8 cellular contexts compared by ENCODE assay signal in genomic region chr7:103297837-103298179, GRCh38. TPM values are rescaled to one million over a fixed set of nuclear protein-coding genes. Genes with fewer than 3 reads are reported as not detected.
A peak's percentile ranks its signal among the peaks of the same experiment; 100 is the strongest.
DNase-seq lines count a peak whose midpoint lies in the region; ATAC-seq, FAIRE-seq and TF ChIP-seq lines count a peak whose summit lies in the region.

No MANE protein-coding gene starts in this region.

- peak overlapping the region; percentile 71 for H3K4me3 ChIP-seq in GM12875 (ENCODE audit: low read depth, low read length)
- peak overlapping the region; percentile 97 for H3K4me3 ChIP-seq in bronchial epithelial cell (ENCODE audit: low read depth, low read length)

- in situ Hi-C loops in ACHN (cut with HindIII; ENCODE audit: low pct_ligation_motif_present, low pct_unique_long_range_greater_than_20kb, low sequenced_read_pairs) = no loop called here

- H3K36me3 ChIP-seq in bronchial epithelial cell (ENCODE audit: control insufficient read depth, insufficient read depth, low read length) = peaks cover 3% of the 10 kb centered on the region

- peaks cover 0 to 35% (median 12%) of the 10 kb centered on the region in 3 donors for H3K36me3 Mint-ChIP-seq in naive thymus-derived CD8-positive, alpha-beta T cell

- H3K27me3 ChIP-seq in bronchial epithelial cell (ENCODE audit: control insufficient read depth, insufficient read depth, low read length) = no peaks in the 10 kb centered on the region

- no peaks in the 10 kb centered on the region for H3K27me3 Mint-ChIP-seq in naive thymus-derived CD8-positive, alpha-beta T cell

- peak overlapping the region; percentile 85 to 96 (median 92) for H3K27ac Mint-ChIP-seq in naive thymus-derived CD8-positive, alpha-beta T cell

- no peaks in the 10 kb centered on the region for H3K9me3 Mint-ChIP-seq in naive thymus-derived CD8-positive, alpha-beta T cell

- no peak for DNase-seq in bronchial epithelial cell (ENCODE audit: low read depth)
- no peak for DNase-seq in naive thymus-derived CD8-positive, alpha-beta T cell
- DNase-seq in DMS 273 (lab: John Stamatoyannopoulos, UW; ENCODE audit: unreplicated experiment) = no peak
- DNase-seq in DMS79 (lab: John Stamatoyannopoulos, UW) = no peak
- DNase-seq in ACHN = no peak
- no peak for DNase-seq in activated CD4-positive, alpha-beta T cell treated with anti-CD3 and anti-CD28 coated beads, Interleukin-2, amount 50 U/mL, for 48 hours

- peak overlapping the region; percentile 81 to 96 (median 88) for H3K4me3 Mint-ChIP-seq in naive thymus-derived CD8-positive, alpha-beta T cell

- POLR2A ChIA-PET in naive thymus-derived CD8-positive, alpha-beta T cell (lab: Charles Lee) = interaction anchor here (0.9 to 2.4 kb wide), 3 partner anchors 12 to 46 kb away, joined by 4 to 7 read pairs (median 7); partner anchors contain the start of gene DNAJC2

- FAIRE-seq in bronchial epithelial cell (lab: Jason Lieb, UNC) = no peak

- H3K4me1 Mint-ChIP-seq in naive thymus-derived CD8-positive, alpha-beta T cell = peaks cover 18 to 43% (median 29%) of the 10 kb centered on the region in 4 donors

- peak; percentile 23 for ATAC-seq in HG03135 (IDR thresholded peaks at IDR 0.05; ENCODE audit: unreplicated experiment)
- ATAC-seq in naive thymus-derived CD8-positive, alpha-beta T cell = no peak

- TF ChIP-seq CTCF in GM12875 (IDR thresholded peaks at IDR 0.05; ENCODE audit: borderline replicate concordance, insufficient read depth, low read depth, low read length) (no peak), bronchial epithelial cell (IDR thresholded peaks at IDR 0.05; ENCODE audit: insufficient read depth, low read length, severe bottlenecking) (no peak)

RNA-seq across cellular contexts. Expression of gene PMPCB, which starts 0.6 kb away (rescaled TPM):
- total RNA-seq in bronchial epithelial cell = 31.2 and 48.7 TPM in 2 replicates
- total RNA-seq in naive thymus-derived CD8-positive, alpha-beta T cell = 10 to 100 TPM; 80.0 to 89.0 TPM
- 10 to 100 TPM; 75.0 to 80.6 (median 75.5) TPM for polyA plus RNA-seq in naive thymus-derived CD8-positive, alpha-beta T cell

RNA-seq across cellular contexts. Expression of gene DNAJC2, which starts 46.8 kb away (rescaled TPM):
- total RNA-seq in bronchial epithelial cell = 16.8 and 18.7 TPM in 2 replicates
- 10 to 100 TPM; 42.7 to 43.2 TPM for total RNA-seq in naive thymus-derived CD8-positive, alpha-beta T cell
- 10 to 100 TPM; 14.8 to 28.0 (median 21.8) TPM for polyA plus RNA-seq in naive thymus-derived CD8-positive, alpha-beta T cell

RNA-seq across cellular contexts. Expression of gene PSMC2, which starts 49.6 kb away (rescaled TPM):
- total RNA-seq in bronchial epithelial cell = 182 and 186 TPM in 2 replicates
- 10 to 100 TPM; 68.8 to 73.5 TPM for total RNA-seq in naive thymus-derived CD8-positive, alpha-beta T cell
- 10 to 100 TPM; 90.3 to 95.5 (median 94.2) TPM for polyA plus RNA-seq in naive thymus-derived CD8-positive, alpha-beta T cell
